ENCODE assay signal across 15 cellular contexts in genomic region chr2:152440460-152440859, GRCh38.
"Had no signal": no experiment of that assay in that cellular context is flagged by ENCODE, and none has a peak within 500 bp of the region (broad histone marks: within the 10 kb centered on the region; RNA-seq: fewer than 3 reads in every experiment).

No MANE protein-coding gene starts in this region.

- DNase-seq: activated CD4-positive, alpha-beta memory T cell treated with anti-CD3 and anti-CD28 coated beads for 36 hours; activated CD4-positive, alpha-beta T cell treated with anti-CD3 and anti-CD28 coated beads for 36 hours; activated CD8-positive, alpha-beta memory T cell treated with anti-CD3 and anti-CD28 coated beads, Interleukin-2, amount 10 ng/mL, durations not matched to agents 7 days and 5 days; activated naive CD8-positive, alpha-beta T cell treated with anti-CD3 and anti-CD28 coated beads for 36 hours; amniotic stem cell; body of pancreas; central memory CD4-positive, alpha-beta T cell; left cardiac atrium; nucleus accumbens; posterior cingulate gyrus; stimulated activated naive CD4-positive, alpha-beta T cell had no signal

- ATAC-seq: activated CD4-positive, alpha-beta T cell treated with anti-CD3 and anti-CD28 coated beads for 36 hours; activated CD8-positive, alpha-beta memory T cell treated with anti-CD3 and anti-CD28 coated beads, Interleukin-2, amount 10 ng/mL, durations not matched to agents 7 days and 5 days; body of pancreas; left cardiac atrium; natural killer cell treated with Interleukin-12 subunit alpha and Interleukin-12 subunit beta and Interleukin-15 and Interleukin-18, amount 100 ng/mL, for 72 hours had no signal

- H3K27ac ChIP-seq: body of pancreas, vagina had no signal

- H3K4me1 Mint-ChIP-seq: activated CD8-positive, alpha-beta memory T cell treated with anti-CD3 and anti-CD28 coated beads, Interleukin-2, amount 10 ng/mL, durations not matched to agents 7 days and 5 days; activated naive CD8-positive, alpha-beta T cell treated with anti-CD3 and anti-CD28 coated beads for 36 hours had no signal

- H3K36me3 Mint-ChIP-seq: activated CD4-positive, alpha-beta memory T cell treated with anti-CD3 and anti-CD28 coated beads for 36 hours; activated CD8-positive, alpha-beta memory T cell treated with anti-CD3 and anti-CD28 coated beads, Interleukin-2, amount 10 ng/mL, durations not matched to agents 7 days and 5 days; activated naive CD8-positive, alpha-beta T cell treated with anti-CD3 and anti-CD28 coated beads for 36 hours; natural killer cell treated with Interleukin-12 subunit alpha and Interleukin-12 subunit beta and Interleukin-15 and Interleukin-18, amount 100 ng/mL, for 72 hours had no signal

- H3K36me3 ChIP-seq: tibial nerve, vagina had no signal

- H3K9me3 ChIP-seq: body of pancreas, tibial nerve, vagina had no signal

- H3K4me3 Mint-ChIP-seq: activated CD4-positive, alpha-beta memory T cell treated with anti-CD3 and anti-CD28 coated beads for 36 hours; activated CD4-positive, alpha-beta T cell treated with anti-CD3 and anti-CD28 coated beads for 36 hours; activated CD8-positive, alpha-beta memory T cell treated with anti-CD3 and anti-CD28 coated beads, Interleukin-2, amount 10 ng/mL, durations not matched to agents 7 days and 5 days; activated naive CD8-positive, alpha-beta T cell treated with anti-CD3 and anti-CD28 coated beads for 36 hours; natural killer cell treated with Interleukin-12 subunit alpha and Interleukin-12 subunit beta and Interleukin-15 and Interleukin-18, amount 100 ng/mL, for 72 hours; T-helper 2 cell treated with Interferon-gamma antibody and Interleukin-4, amounts not matched to agents 5 μg/mL and 100 μg/mL, for 36 hours had no signal

- H3K27ac Mint-ChIP-seq: activated CD4-positive, alpha-beta memory T cell treated with anti-CD3 and anti-CD28 coated beads for 36 hours; activated CD4-positive, alpha-beta T cell treated with anti-CD3 and anti-CD28 coated beads for 36 hours; activated CD8-positive, alpha-beta memory T cell treated with anti-CD3 and anti-CD28 coated beads, Interleukin-2, amount 10 ng/mL, durations not matched to agents 7 days and 5 days; activated naive CD8-positive, alpha-beta T cell treated with anti-CD3 and anti-CD28 coated beads for 36 hours; natural killer cell treated with Interleukin-12 subunit alpha and Interleukin-12 subunit beta and Interleukin-15 and Interleukin-18, amount 100 ng/mL, for 72 hours; T-helper 2 cell treated with Interferon-gamma antibody and Interleukin-4, amounts not matched to agents 5 μg/mL and 100 μg/mL, for 36 hours had no signal

- H3K4me3 ChIP-seq: body of pancreas, tibial nerve, vagina had no signal

- H3K27me3 ChIP-seq: body of pancreas, tibial nerve, vagina had no signal

- H3K9me3 Mint-ChIP-seq: activated CD4-positive, alpha-beta memory T cell treated with anti-CD3 and anti-CD28 coated beads for 36 hours; activated naive CD8-positive, alpha-beta T cell treated with anti-CD3 and anti-CD28 coated beads for 36 hours; natural killer cell treated with Interleukin-12 subunit alpha and Interleukin-12 subunit beta and Interleukin-15 and Interleukin-18, amount 100 ng/mL, for 72 hours; T-helper 2 cell treated with Interferon-gamma antibody and Interleukin-4, amounts not matched to agents 5 μg/mL and 100 μg/mL, for 36 hours had no signal
